In genomic region chr7:96663871-96664445, GRCh38 we compare ENCODE assay signal across 38 cellular contexts. TPM values are rescaled to one million over a fixed set of nuclear protein-coding genes. Genes with fewer than 3 reads are reported as not detected.
A peak's percentile ranks its signal among the peaks of the same experiment; 100 is the strongest.
DNase-seq lines count a peak whose midpoint lies in the region; ATAC-seq, FAIRE-seq and TF ChIP-seq lines count a peak whose summit lies in the region.
"Had no signal": no experiment of that assay in that cellular context is flagged by ENCODE, and none has a peak within 500 bp of the region (broad histone marks: within the 10 kb centered on the region; RNA-seq: fewer than 3 reads in every experiment).

No MANE protein-coding gene starts in this region.

- no peak overlapping the region for H4K8ac ChIP-seq in H9 (replicated peaks; ENCODE audit: insufficient read length, low read depth, low read length)

- no peak overlapping the region for H3T11ph ChIP-seq in H9 (ENCODE audit: low read length)

- no peak overlapping the region for H3K56ac ChIP-seq in H9 (ENCODE audit: insufficient read length, low read depth, low read length)

- H3K36me3 Mint-ChIP-seq in T-helper 17 cell (ENCODE audit: low read depth), result peaks cover 7% of the 10 kb centered on the region
- peaks cover 0 to 32% (median 14%) of the 10 kb centered on the region in 3 donors for H3K36me3 Mint-ChIP-seq in naive thymus-derived CD8-positive, alpha-beta T cell
- H3K36me3 Mint-ChIP-seq in H9 (ENCODE audit: insufficient read depth in 1 of 3, low read depth in 3 of 3), result no peaks in the 10 kb centered on the region

- no peak overlapping the region for H2BK15ac ChIP-seq in H9 (ENCODE audit: low read depth, low read length)

- H3K23ac ChIP-seq in H9 (ENCODE audit: insufficient read length, low read depth, low read length), result no peak overlapping the region

- peaks cover 0 to 3% (median 0%) of the 10 kb centered on the region in 9 donors for H3K9me3 Mint-ChIP-seq in naive thymus-derived CD8-positive, alpha-beta T cell
- no peaks in the 10 kb centered on the region; a peak in 1 of 5 replicates for H3K9me3 Mint-ChIP-seq in H9
- H3K9me3 Mint-ChIP-seq: activated naive CD8-positive, alpha-beta T cell treated with anti-CD3 and anti-CD28 coated beads, Interleukin-2, amount 50 U/mL, for 24 hours; endodermal cell; T-helper 1 cell treated with Interleukin-12 subunit alpha and Interleukin-12 subunit beta and Interleukin-4 antibody, amounts not matched to agents 30 μg/mL and 1 μg/mL, for 36 hours had no signal

- H4K5ac ChIP-seq in H9 (ENCODE audit: insufficient read length, low read depth, low read length), result no peak overlapping the region

- no peak overlapping the region for H2BK12ac ChIP-seq in H9 (ENCODE audit: insufficient read length, low read depth, low read length)

- H3K27ac Mint-ChIP-seq in T-helper 17 cell (peak overlapping the region; percentile 3), H9 (0 out of 7 replicates have a peak overlapping the region, but pooled peaks of 1 of the 3 experiments have one; percentile 78)
- H3K27ac Mint-ChIP-seq in naive thymus-derived CD8-positive, alpha-beta T cell, result peak overlapping the region in 7 of 10 donors; percentile 1 to 57 (median 44)
- H3K27ac Mint-ChIP-seq: activated naive CD8-positive, alpha-beta T cell treated with anti-CD3 and anti-CD28 coated beads, Interleukin-2, amount 50 U/mL, for 24 hours; endodermal cell; T-helper 1 cell treated with Interleukin-12 subunit alpha and Interleukin-12 subunit beta and Interleukin-4 antibody, amounts not matched to agents 30 μg/mL and 1 μg/mL, for 36 hours had no signal

- no peaks in the 10 kb centered on the region for H4K20me1 ChIP-seq in H9 (ENCODE audit: control insufficient read depth, insufficient read depth, insufficient read length)
- H4K20me1 ChIP-seq: BLaER1 had no signal

- DNase-seq in D721Med (ENCODE audit: insufficient read length, low spot score), result no peak
- no peak for DNase-seq in T-helper 17 cell
- no peak for DNase-seq in naive thymus-derived CD8-positive, alpha-beta T cell
- no peak for DNase-seq in H9
- DNase-seq in NCI-H345 (lab: John Stamatoyannopoulos, UW), result no peak
- no peak for DNase-seq in heart right ventricle
- DNase-seq: activated CD4-positive, alpha-beta T cell treated with anti-CD3 and anti-CD28 coated beads, Interleukin-2, amount 50 U/mL, for 48 hours; activated naive CD4-positive, alpha-beta T cell; activated naive CD8-positive, alpha-beta T cell treated with anti-CD3 and anti-CD28 coated beads, Interleukin-2, amount 50 U/mL, for 24 hours; activated T-cell treated with anti-CD3 and anti-CD28 coated beads, Interleukin-2, amount 50 U/mL, for 48 hours; Caco-2; DMS79 treated with DMSO at 0.1 percent for 48 hours; endodermal cell; foreskin fibroblast; GDM1; GM23248; head of caudate nucleus; left ventricle myocardium superior; midbrain; naive B cell; NCI-H1436 treated with DMSO at 0.1 percent for 48 hours; NCI-H510A treated with DMSO at 0.1 percent for 48 hours; PC-3; stimulated activated CD4-positive, alpha-beta T cell treated with anti-CD3 and anti-CD28 coated beads, Interleukin-15, amount 100 ng/mL, for 24 hours; stimulated activated CD4-positive, alpha-beta T cell treated with anti-CD3 and anti-CD28 coated beads, Interleukin-4, amount 100 ng/mL, for 4 hours had no signal

- no peak overlapping the region for H3K4me3 Mint-ChIP-seq in T-helper 17 cell
- H3K4me3 Mint-ChIP-seq in naive thymus-derived CD8-positive, alpha-beta T cell, result peak overlapping the region in 1 of 10 donors; percentile 1
- H3K4me3 Mint-ChIP-seq in H9, result no peak overlapping the region
- H3K4me3 Mint-ChIP-seq: activated naive CD8-positive, alpha-beta T cell treated with anti-CD3 and anti-CD28 coated beads, Interleukin-2, amount 50 U/mL, for 24 hours; endodermal cell; naive B cell; T-helper 1 cell treated with Interleukin-12 subunit alpha and Interleukin-12 subunit beta and Interleukin-4 antibody, amounts not matched to agents 30 μg/mL and 1 μg/mL, for 36 hours had no signal

- ATAC-seq in HG03354 (IDR thresholded peaks at IDR 0.05; ENCODE audit: poor library complexity, severe bottlenecking, unreplicated experiment) (peak; percentile 36), T-helper 17 cell (no peak), heart right ventricle (no peak)
- ATAC-seq in naive thymus-derived CD8-positive, alpha-beta T cell, result no peak
- ATAC-seq: activated CD4-positive, CD25-positive, alpha-beta regulatory T cell treated with anti-CD3 and anti-CD28 coated beads, Interleukin-2, amount 50 U/mL, for 24 hours; activated naive CD8-positive, alpha-beta T cell treated with anti-CD3 and anti-CD28 coated beads, Interleukin-2, amount 50 U/mL, for 24 hours; left ventricle myocardium superior; PC-3 had no signal

- no peak overlapping the region for H4K91ac ChIP-seq in H9 (ENCODE audit: insufficient read length, low read depth, low read length)

- no peak for TF ChIP-seq CTCF in D721Med (IDR thresholded peaks at IDR 0.05; ENCODE audit: insufficient read depth, missing control alignments)
- no peak for TF ChIP-seq CTCF in H9 (conservative IDR thresholded peaks at IDR 0.05)
- no peak for TF ChIP-seq CTCF in heart right ventricle (IDR thresholded peaks at IDR 0.05)

- H3K4me3 ChIP-seq in heart right ventricle, result no peak overlapping the region
- H3K4me3 ChIP-seq: BLaER1, cardiac muscle cell, esophagus muscularis mucosa, GM23248, prostate gland, SK-N-MC, tibial nerve had no signal

- no peaks in the 10 kb centered on the region for H3K23me2 ChIP-seq in H9 (ENCODE audit: insufficient read length, low read depth, low read length, poor library complexity, severe bottlenecking)

- H3K9me3 ChIP-seq in T-helper 17 cell (ENCODE audit: control insufficient read depth, low read length, poor library complexity, severe bottlenecking), result no peaks in the 10 kb centered on the region
- H3K9me3 ChIP-seq in H9 (ENCODE audit: control insufficient read depth, low read depth, low read length), result no peaks in the 10 kb centered on the region
- peaks cover 0 to 6% (median 0%) of the 10 kb centered on the region in 11 donors for H3K9me3 ChIP-seq in heart right ventricle
- H3K9me3 ChIP-seq: BLaER1, Caco-2, esophagus muscularis mucosa, neutrophil, prostate gland, tibial nerve had no signal

- FAIRE-seq in D721Med (lab: Jason Lieb, UNC), result peak; percentile 41
- FAIRE-seq: astrocyte, keratinocyte, TTC549 had no signal

- WGBS in H9 (ENCODE audit: extremely low coverage, insufficient read length, low lambda C conversion rate), result no CpG with 5 or more reads among the region's 3 CpGs
- 79 to 85% methylated on average over 3 of the region's 3 CpGs for WGBS in heart right ventricle, 2 donors

- H3K79me2 ChIP-seq in H9 (ENCODE audit: insufficient read depth, low read length), result no peaks in the 10 kb centered on the region

- H3K4me1 ChIP-seq in H9 (ENCODE audit: insufficient read depth, low read length) (no peaks in the 10 kb centered on the region), heart right ventricle (no peaks in the 10 kb centered on the region)
- H3K4me1 ChIP-seq: Caco-2, esophagus muscularis mucosa, prostate gland, tibial nerve had no signal

- no peak overlapping the region for H3K27ac ChIP-seq in H9 (ENCODE audit: insufficient read length, low read depth, low read length)
- H3K27ac ChIP-seq in heart right ventricle, result no peak overlapping the region
- H3K27ac ChIP-seq: BLaER1, cardiac muscle cell, esophagus muscularis mucosa, GM23248, neutrophil, prostate gland, SK-N-MC, tibial nerve had no signal

- no peak overlapping the region for H3K4ac ChIP-seq in H9 (ENCODE audit: low read depth, low read length)

- H2AK5ac ChIP-seq in H9 (ENCODE audit: insufficient read length, low read length), result no peak overlapping the region

- H3K18ac ChIP-seq in H9 (ENCODE audit: insufficient read length, low read depth, low read length), result no peak overlapping the region

- intact Hi-C loops in heart right ventricle (cut with DNase I), result no loop called here

- POLR2A ChIA-PET in naive thymus-derived CD8-positive, alpha-beta T cell (lab: Charles Lee), result no interaction called here

- H2BK120ac ChIP-seq in H9 (ENCODE audit: low read depth, low read length, poor library complexity, severe bottlenecking), result no peak overlapping the region

- H3K9ac ChIP-seq in H9 (ENCODE audit: extremely low read depth, insufficient read length, low read length), result no peak overlapping the region
- H3K9ac ChIP-seq: BLaER1, GM23248 had no signal

- H2BK5ac ChIP-seq in H9 (ENCODE audit: insufficient read length, low read length), result no peak overlapping the region

- H3K27me3 Mint-ChIP-seq in T-helper 17 cell (no peaks in the 10 kb centered on the region), H9 (ENCODE audit: low read depth) (no peaks in the 10 kb centered on the region)
- H3K27me3 Mint-ChIP-seq in naive thymus-derived CD8-positive, alpha-beta T cell, result no peaks in the 10 kb centered on the region
- H3K27me3 Mint-ChIP-seq: activated naive CD8-positive, alpha-beta T cell treated with anti-CD3 and anti-CD28 coated beads, Interleukin-2, amount 50 U/mL, for 24 hours; naive B cell had no signal

- H3K36me3 ChIP-seq in heart right ventricle, result peaks cover 0 to 43% (median 4%) of the 10 kb centered on the region in 9 donors
- H3K36me3 ChIP-seq: cardiac muscle cell, neutrophil, prostate gland had no signal

- H3K4me1 Mint-ChIP-seq in T-helper 17 cell (peaks cover 13% of the 10 kb centered on the region), H9 (peaks cover under 1% of the 10 kb centered on the region in 2 experiments; a peak in 1 of 4 replicates)
- H3K4me1 Mint-ChIP-seq in naive thymus-derived CD8-positive, alpha-beta T cell, result peaks cover 17 to 26% (median 20%) of the 10 kb centered on the region in 4 donors
- H3K4me1 Mint-ChIP-seq: endodermal cell had no signal

- H2AFZ ChIP-seq in H9 (ENCODE audit: low read length), result no peak overlapping the region
- H2AFZ ChIP-seq: GM23248 had no signal

- no peaks in the 10 kb centered on the region for H3K27me3 ChIP-seq in H9 (ENCODE audit: insufficient read depth, low read length)
- H3K27me3 ChIP-seq in heart right ventricle, result no peaks in the 10 kb centered on the region
- H3K27me3 ChIP-seq: BLaER1, cardiac muscle cell, esophagus muscularis mucosa, neutrophil, tibial nerve had no signal

- no peak overlapping the region for H3K14ac ChIP-seq in H9 (ENCODE audit: insufficient read depth, low read length)

- no peak overlapping the region for H3K4me2 ChIP-seq in H9 (ENCODE audit: insufficient read depth, insufficient read length, low read length)
- H3K4me2 ChIP-seq: BLaER1 had no signal

- H2BK20ac ChIP-seq in H9 (ENCODE audit: low read depth, low read length, poor library complexity, severe bottlenecking), result no peak overlapping the region

- no peaks in the 10 kb centered on the region for H3K79me1 ChIP-seq in H9 (ENCODE audit: insufficient read depth, low read depth, low read length, poor library complexity, severe bottlenecking)

RNA-seq across cellular contexts. Expression of gene SEM1, which starts 45.7 kb away (rescaled TPM):
- total RNA-seq in T-helper 17 cell, result 10 to 100 TPM; 15.2 to 24.9 TPM
- 10 to 100 TPM; 29.3 to 31.0 TPM for total RNA-seq in naive thymus-derived CD8-positive, alpha-beta T cell
- 100 to 1,000 TPM; 112 to 120 (median 113) TPM for polyA plus RNA-seq in naive thymus-derived CD8-positive, alpha-beta T cell
- total RNA-seq in H9 (2021), result 75.6 and 79.9 TPM in 2 replicates
- total RNA-seq in heart right ventricle, result 10 to 100 TPM; 41.4 to 61.4 (median 51.8) TPM
- polyA plus RNA-seq in heart right ventricle, result 100 to 1,000 TPM in 1 of 2 donors, 10 to 100 TPM in 1; 86.2 to 176 TPM
